ENCODE assay signal across 29 cellular contexts in genomic region chr1:24756395-24756794, GRCh38.
"Had no signal": no experiment of that assay in that cellular context is flagged by ENCODE, and none has a peak within 500 bp of the region (broad histone marks: within the 10 kb centered on the region; RNA-seq: fewer than 3 reads in every experiment).

No MANE protein-coding gene starts in this region.

- H3K36me3 ChIP-seq: stomach, suprapubic skin, thoracic aorta, thyroid gland, tibial artery, transverse colon, upper lobe of left lung, upper lobe of right lung, uterus, vagina had no signal

- H3K4me3 ChIP-seq: stomach, suprapubic skin, testis, thoracic aorta, thyroid gland, tibial artery, tibial nerve, transverse colon, upper lobe of left lung, upper lobe of right lung, uterus, vagina had no signal

- H3K27me3 ChIP-seq: stomach, suprapubic skin, testis, thyroid gland, tibial artery, tibial nerve, transverse colon, upper lobe of left lung, upper lobe of right lung, uterus, vagina had no signal

- H3K36me3 Mint-ChIP-seq: stimulated activated effector memory CD8-positive, alpha-beta T cell treated with anti-CD3 and anti-CD28 coated beads, Interleukin-12 subunit alpha, Interleukin-12 subunit beta, amount 100 ng/mL, for 72 hours; stimulated activated memory B cell treated with anti-CD40 and anti-IgM and Interleukin-4, amounts not matched to agents 10 μg/mL and 1 μg/mL and 100 μg/mL, for 72 hours had no signal

- H3K4me3 Mint-ChIP-seq: stimulated activated effector memory CD8-positive, alpha-beta T cell treated with anti-CD3 and anti-CD28 coated beads, Interleukin-12 subunit alpha, Interleukin-12 subunit beta, amount 100 ng/mL, for 72 hours; stimulated activated memory B cell treated with anti-CD40 and anti-IgM and Interleukin-4, amounts not matched to agents 10 μg/mL and 1 μg/mL and 100 μg/mL, for 72 hours; stimulated activated naive B cell treated with anti-CD40 and anti-IgM and Interleukin-4, amounts not matched to agents 10 μg/mL and 1 μg/mL and 100 μg/mL, for 72 hours; stimulated activated naive CD8-positive, alpha-beta T cell treated with anti-CD3 and anti-CD28 coated beads, Interleukin-15, amount 100 ng/mL, for 72 hours; stimulated activated naive CD8-positive, alpha-beta T cell treated with anti-CD3 and anti-CD28 coated beads, Interleukin-15, Interleukin-2, amounts not matched to agents 100 ng/mL and 50 ng/mL, for 24 hours; type B pancreatic cell had no signal

- H3K9me3 ChIP-seq: stomach, suprapubic skin, testis, thoracic aorta, thyroid gland, tibial artery, tibial nerve, transverse colon, upper lobe of left lung, upper lobe of right lung, uterus, vagina had no signal

- DNase-seq: stimulated activated CD4-positive, alpha-beta T cell treated with anti-CD3 and anti-CD28 coated beads, Interleukin-2, amount 100 ng/mL, for 48 hours; stimulated activated CD4-positive, alpha-beta T cell treated with anti-CD3 and anti-CD28 coated beads, Interleukin-4, amount 100 ng/mL, for 1 hour; stimulated activated CD4-positive, alpha-beta T cell treated with anti-CD3 and anti-CD28 coated beads, Interleukin-4, amount 100 ng/mL, for 24 hours; stimulated activated CD4-positive, alpha-beta T cell treated with anti-CD3 and anti-CD28 coated beads, Interleukin-4, amount 100 ng/mL, for 4 hours; stimulated activated CD8-positive, alpha-beta memory T cell treated with anti-CD3 and anti-CD28 coated beads, Interleukin-4, amount 100 ng/mL, for 48 hours; stimulated activated naive B cell treated with anti-CD40 and anti-IgM and Interleukin-4, amounts not matched to agents 10 μg/mL and 1 μg/mL and 100 μg/mL, for 72 hours; stimulated activated naive CD4-positive, alpha-beta T cell; stimulated activated naive CD4-positive, alpha-beta T cell treated with Interleukin-2 at 50 U/mL for 16 hours; stimulated activated naive CD8-positive, alpha-beta T cell treated with anti-CD3 and anti-CD28 coated beads, Interleukin-15, amount 100 ng/mL, for 72 hours; stimulated activated naive CD8-positive, alpha-beta T cell treated with anti-CD3 and anti-CD28 coated beads, Interleukin-15, Interleukin-2, amounts not matched to agents 100 U/mL and 50 U/mL, for 24 hours; stomach; substantia nigra; testis; thyroid gland; tibial artery; transverse colon; trophoblast cell; upper lobe of left lung; upper lobe of right lung; uterus had no signal

- H3K27me3 Mint-ChIP-seq: stimulated activated memory B cell treated with anti-CD40 and anti-IgM and Interleukin-4, amounts not matched to agents 10 μg/mL and 1 μg/mL and 100 μg/mL, for 72 hours; stimulated activated naive B cell treated with anti-CD40 and anti-IgM and Interleukin-4, amounts not matched to agents 10 μg/mL and 1 μg/mL and 100 μg/mL, for 72 hours; stimulated activated naive CD8-positive, alpha-beta T cell treated with anti-CD3 and anti-CD28 coated beads, Interleukin-15, Interleukin-2, amounts not matched to agents 100 ng/mL and 50 ng/mL, for 24 hours; type B pancreatic cell had no signal

- H3K9me3 Mint-ChIP-seq: stimulated activated effector memory CD8-positive, alpha-beta T cell treated with anti-CD3 and anti-CD28 coated beads, Interleukin-12 subunit alpha, Interleukin-12 subunit beta, amount 100 ng/mL, for 72 hours; stimulated activated memory B cell treated with anti-CD40 and anti-IgM and Interleukin-4, amounts not matched to agents 10 μg/mL and 1 μg/mL and 100 μg/mL, for 72 hours; stimulated activated naive B cell treated with anti-CD40 and anti-IgM and Interleukin-4, amounts not matched to agents 10 μg/mL and 1 μg/mL and 100 μg/mL, for 72 hours; stimulated activated naive CD8-positive, alpha-beta T cell treated with anti-CD3 and anti-CD28 coated beads, Interleukin-15, amount 100 ng/mL, for 72 hours; stimulated activated naive CD8-positive, alpha-beta T cell treated with anti-CD3 and anti-CD28 coated beads, Interleukin-15, Interleukin-2, amounts not matched to agents 100 ng/mL and 50 ng/mL, for 24 hours; type B pancreatic cell had no signal

- H3K4me1 ChIP-seq: testis had no signal

- FAIRE-seq: urothelium cell line had no signal

- H3K27ac ChIP-seq: stomach, suprapubic skin, testis, thyroid gland, tibial nerve, transverse colon, upper lobe of left lung, upper lobe of right lung, vagina had no signal

- H3K4me1 Mint-ChIP-seq: stimulated activated effector memory CD8-positive, alpha-beta T cell treated with anti-CD3 and anti-CD28 coated beads, Interleukin-12 subunit alpha, Interleukin-12 subunit beta, amount 100 ng/mL, for 72 hours; stimulated activated naive CD8-positive, alpha-beta T cell treated with anti-CD3 and anti-CD28 coated beads, Interleukin-15, amount 100 ng/mL, for 72 hours had no signal

- H3K27ac Mint-ChIP-seq: stimulated activated effector memory CD8-positive, alpha-beta T cell treated with anti-CD3 and anti-CD28 coated beads, Interleukin-12 subunit alpha, Interleukin-12 subunit beta, amount 100 ng/mL, for 72 hours; stimulated activated memory B cell treated with anti-CD40 and anti-IgM and Interleukin-4, amounts not matched to agents 10 μg/mL and 1 μg/mL and 100 μg/mL, for 72 hours; stimulated activated naive B cell treated with anti-CD40 and anti-IgM and Interleukin-4, amounts not matched to agents 10 μg/mL and 1 μg/mL and 100 μg/mL, for 72 hours; stimulated activated naive CD8-positive, alpha-beta T cell treated with anti-CD3 and anti-CD28 coated beads, Interleukin-15, amount 100 ng/mL, for 72 hours; stimulated activated naive CD8-positive, alpha-beta T cell treated with anti-CD3 and anti-CD28 coated beads, Interleukin-15, Interleukin-2, amounts not matched to agents 100 ng/mL and 50 ng/mL, for 24 hours; type B pancreatic cell had no signal
